ENCODE assay signal across 1 cellular context in the genomic region with DNA sequence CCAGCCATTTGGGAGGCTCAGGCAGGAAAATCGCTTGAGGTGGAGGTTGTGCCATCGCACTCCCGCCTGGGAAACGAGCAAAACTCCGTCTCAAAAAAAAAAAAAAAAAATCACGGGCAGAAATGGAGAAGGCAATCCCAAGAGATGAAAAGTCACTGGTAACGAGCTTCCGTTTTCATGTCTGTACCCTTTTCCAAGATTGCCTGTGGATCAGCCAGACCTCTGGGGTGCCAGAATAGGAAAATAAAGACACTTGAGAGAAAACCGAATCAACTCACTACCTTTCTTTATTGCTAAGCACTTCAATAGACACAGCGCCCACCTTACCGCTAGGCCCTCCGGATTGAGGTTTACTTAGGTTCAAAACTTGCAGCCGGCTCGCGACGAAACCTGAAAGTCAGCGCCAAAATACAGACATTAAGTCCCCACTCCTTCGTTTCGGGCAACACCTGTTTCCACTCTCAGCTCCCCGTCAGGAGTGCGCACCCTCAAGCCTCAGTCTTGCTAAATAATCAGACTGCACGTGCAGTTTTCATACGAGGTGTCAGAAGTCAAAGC.
TF ChIP-seq lines count a peak whose summit lies in the region.

No MANE protein-coding gene starts in this region.

TF ChIP-seq in HCT116, 20 proteins besides CTCF, POLR2A, EP300 and RAD21 (continued from another document):
- TF ChIP-seq, protein P1, sequence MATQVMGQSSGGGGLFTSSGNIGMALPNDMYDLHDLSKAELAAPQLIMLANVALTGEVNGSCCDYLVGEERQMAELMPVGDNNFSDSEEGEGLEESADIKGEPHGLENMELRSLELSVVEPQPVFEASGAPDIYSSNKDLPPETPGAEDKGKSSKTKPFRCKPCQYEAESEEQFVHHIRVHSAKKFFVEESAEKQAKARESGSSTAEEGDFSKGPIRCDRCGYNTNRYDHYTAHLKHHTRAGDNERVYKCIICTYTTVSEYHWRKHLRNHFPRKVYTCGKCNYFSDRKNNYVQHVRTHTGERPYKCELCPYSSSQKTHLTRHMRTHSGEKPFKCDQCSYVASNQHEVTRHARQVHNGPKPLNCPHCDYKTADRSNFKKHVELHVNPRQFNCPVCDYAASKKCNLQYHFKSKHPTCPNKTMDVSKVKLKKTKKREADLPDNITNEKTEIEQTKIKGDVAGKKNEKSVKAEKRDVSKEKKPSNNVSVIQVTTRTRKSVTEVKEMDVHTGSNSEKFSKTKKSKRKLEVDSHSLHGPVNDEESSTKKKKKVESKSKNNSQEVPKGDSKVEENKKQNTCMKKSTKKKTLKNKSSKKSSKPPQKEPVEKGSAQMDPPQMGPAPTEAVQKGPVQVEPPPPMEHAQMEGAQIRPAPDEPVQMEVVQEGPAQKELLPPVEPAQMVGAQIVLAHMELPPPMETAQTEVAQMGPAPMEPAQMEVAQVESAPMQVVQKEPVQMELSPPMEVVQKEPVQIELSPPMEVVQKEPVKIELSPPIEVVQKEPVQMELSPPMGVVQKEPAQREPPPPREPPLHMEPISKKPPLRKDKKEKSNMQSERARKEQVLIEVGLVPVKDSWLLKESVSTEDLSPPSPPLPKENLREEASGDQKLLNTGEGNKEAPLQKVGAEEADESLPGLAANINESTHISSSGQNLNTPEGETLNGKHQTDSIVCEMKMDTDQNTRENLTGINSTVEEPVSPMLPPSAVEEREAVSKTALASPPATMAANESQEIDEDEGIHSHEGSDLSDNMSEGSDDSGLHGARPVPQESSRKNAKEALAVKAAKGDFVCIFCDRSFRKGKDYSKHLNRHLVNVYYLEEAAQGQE (IDR thresholded peaks at IDR 0.05; ENCODE audit: low read depth): no peak
- TF ChIP-seq TCF7L2 (IDR thresholded peaks at IDR 0.05; ENCODE audit: borderline replicate concordance, extremely low read depth, insufficient read depth, insufficient read length) (no peak), SIN3A (IDR thresholded peaks at IDR 0.05; ENCODE audit: low read depth) (no peak), ZNF274 (IDR thresholded peaks at IDR 0.05; ENCODE audit: low read depth, low read length) (no peak)
